In genomic region chr5:124061663-124062062, GRCh38 we compare ENCODE assay signal across 1 cellular context.
TF ChIP-seq lines count a peak whose summit lies in the region.

No MANE protein-coding gene starts in this region.

TF ChIP-seq in GM23338, 12 proteins besides CTCF, POLR2A, EP300 and RAD21 (continued from another document):
- no peak for TF ChIP-seq REST (IDR thresholded peaks at IDR 0.05; ENCODE audit: unreplicated experiment)
- TF ChIP-seq EZH2 (IDR thresholded peaks at IDR 0.05; ENCODE audit: low read depth, unreplicated experiment) = no peak
- TF ChIP-seq ETS1 (IDR thresholded peaks at IDR 0.05) = no peak
